Comparison of ENCODE assay signal across 24 cellular contexts in the genomic region with DNA sequence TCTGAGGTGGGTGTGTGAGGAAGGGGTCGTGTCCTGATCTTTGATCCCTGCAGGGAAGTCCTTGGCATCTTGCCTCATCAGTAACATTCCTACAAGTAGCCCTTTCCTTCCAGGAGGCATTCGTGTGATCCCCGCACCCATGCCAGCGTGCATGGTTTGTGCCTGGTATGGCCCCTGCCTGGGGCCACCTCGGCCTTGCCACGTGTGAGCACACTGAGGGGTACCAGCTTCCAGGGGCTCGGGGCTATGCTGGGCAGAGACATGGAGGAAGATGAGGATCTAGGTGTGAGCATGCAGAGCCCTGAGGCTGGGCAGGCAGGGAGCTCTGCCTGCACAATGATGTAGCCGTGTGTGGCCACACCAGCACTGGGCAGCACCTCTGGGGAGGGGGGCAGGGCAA.
"Had no signal": no experiment of that assay in that cellular context is flagged by ENCODE, and none has a peak within 500 bp of the region (broad histone marks: within the 10 kb centered on the region; RNA-seq: fewer than 3 reads in every experiment).

No MANE protein-coding gene starts in this region.

- H3K27ac ChIP-seq: breast epithelium, Peyer's patch had no signal

- ATAC-seq: activated naive CD4-positive, alpha-beta T cell treated with anti-CD3 and anti-CD28 coated beads, Interleukin-2, amount 50 U/mL, for 72 hours had no signal

- H3K9me3 Mint-ChIP-seq: activated B cell treated with CpG ODN at 0.5 μM for 24 hours; activated CD4-positive, alpha-beta T cell treated with anti-CD3 and anti-CD28 coated beads, Interleukin-2, amount 10 ng/mL, durations not matched to agents 24 days and 14 days; activated naive CD4-positive, alpha-beta T cell treated with anti-CD3 and anti-CD28 coated beads, Interleukin-2, amount 50 U/mL, for 72 hours had no signal

- DNase-seq: activated B cell treated with CpG ODN at 0.5 μM for 24 hours; activated CD4-positive, alpha-beta T cell treated with anti-CD3 and anti-CD28 coated beads for 1 hour; activated CD4-positive, alpha-beta T cell treated with anti-CD3 and anti-CD28 coated beads, Interleukin-2, amount 10 ng/mL, durations not matched to agents 24 days and 14 days; activated CD4-positive, alpha-beta T cell treated with anti-CD3 and anti-CD28 coated beads, Interleukin-2, amount 50 U/mL, for 48 hours; activated CD8-positive, alpha-beta memory T cell treated with anti-CD3 and anti-CD28 coated beads, Interleukin-2, amount 50 U/mL, for 48 hours; activated effector memory CD4-positive, alpha-beta T cell treated with anti-CD3 and anti-CD28 coated beads, Interleukin-2, amount 50 U/mL, for 16 hours; activated naive CD4-positive, alpha-beta T cell treated with Interleukin-2 at 50 U/mL for 16 hours; activated T-cell treated with anti-CD3 and anti-CD28 coated beads, Interleukin-2, amount 50 U/mL, for 1 hour; central memory CD4-positive, alpha-beta T cell; Kasumi-1; KBM-7; NCI-H1048; NCI-H146; NCI-H187 treated with DMSO at 0.1 percent for 48 hours; NCI-H2081 treated with DMSO at 0.1 percent for 48 hours; NCI-H446; NCI-H524; Peyer's patch; SHP77 treated with DMSO at 0.1 percent for 48 hours; T-helper 2 cell; T1000 had no signal

- H3K27me3 Mint-ChIP-seq: activated B cell treated with CpG ODN at 0.5 μM for 24 hours had no signal

- FAIRE-seq: TTC549 had no signal

- H3K9me3 ChIP-seq: breast epithelium, Peyer's patch had no signal

- H3K4me3 Mint-ChIP-seq: activated B cell treated with CpG ODN at 0.5 μM for 24 hours; activated CD4-positive, alpha-beta T cell treated with anti-CD3 and anti-CD28 coated beads, Interleukin-2, amount 10 ng/mL, durations not matched to agents 24 days and 14 days had no signal

- H3K36me3 Mint-ChIP-seq: activated naive CD4-positive, alpha-beta T cell treated with anti-CD3 and anti-CD28 coated beads, Interleukin-2, amount 50 U/mL, for 72 hours had no signal

- H3K27me3 ChIP-seq: breast epithelium, Peyer's patch had no signal

- H3K4me3 ChIP-seq: breast epithelium, Peyer's patch had no signal

- H3K4me1 ChIP-seq: breast epithelium had no signal

- H3K36me3 ChIP-seq: breast epithelium, Peyer's patch had no signal

- H3K27ac Mint-ChIP-seq: activated B cell treated with CpG ODN at 0.5 μM for 24 hours; activated CD4-positive, alpha-beta T cell treated with anti-CD3 and anti-CD28 coated beads, Interleukin-2, amount 10 ng/mL, durations not matched to agents 24 days and 14 days; activated naive CD4-positive, alpha-beta T cell treated with anti-CD3 and anti-CD28 coated beads, Interleukin-2, amount 50 U/mL, for 72 hours had no signal
